Comparison of ENCODE assay signal across 1 cellular context in the genomic region with DNA sequence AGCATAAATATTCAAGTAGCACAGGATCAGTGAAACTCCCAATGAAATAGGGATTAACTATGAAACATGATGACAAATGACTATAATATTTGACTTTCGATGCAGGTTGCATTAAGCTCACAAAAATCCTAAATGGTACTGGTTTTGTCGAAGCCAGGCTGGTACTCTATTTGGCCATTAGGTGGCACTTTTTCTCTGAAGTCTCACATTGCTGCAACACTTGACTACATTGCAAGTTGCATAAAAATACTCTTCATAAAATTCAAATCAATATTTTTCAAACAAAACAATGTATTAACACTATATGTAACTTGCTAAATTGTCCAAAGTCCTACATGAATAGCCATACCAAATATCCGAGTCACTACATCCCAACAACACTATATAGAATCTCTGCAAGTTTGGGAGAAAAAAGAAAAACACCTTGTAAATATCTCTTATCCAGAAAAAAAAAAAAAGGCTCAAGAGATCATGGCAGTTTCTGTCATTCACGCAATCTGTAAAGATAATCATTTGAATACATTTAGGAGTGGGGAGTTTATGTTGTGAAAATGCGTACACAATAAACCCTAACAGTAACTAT.
TF ChIP-seq lines count a peak whose summit lies in the region.

No MANE protein-coding gene starts in this region.

TF ChIP-seq in SK-N-SH treated with all-trans-retinoic acid at 6 μM for 48 hours, 23 proteins besides CTCF, POLR2A, EP300 and RAD21 (continued from another document):
- TF ChIP-seq, protein P1, sequence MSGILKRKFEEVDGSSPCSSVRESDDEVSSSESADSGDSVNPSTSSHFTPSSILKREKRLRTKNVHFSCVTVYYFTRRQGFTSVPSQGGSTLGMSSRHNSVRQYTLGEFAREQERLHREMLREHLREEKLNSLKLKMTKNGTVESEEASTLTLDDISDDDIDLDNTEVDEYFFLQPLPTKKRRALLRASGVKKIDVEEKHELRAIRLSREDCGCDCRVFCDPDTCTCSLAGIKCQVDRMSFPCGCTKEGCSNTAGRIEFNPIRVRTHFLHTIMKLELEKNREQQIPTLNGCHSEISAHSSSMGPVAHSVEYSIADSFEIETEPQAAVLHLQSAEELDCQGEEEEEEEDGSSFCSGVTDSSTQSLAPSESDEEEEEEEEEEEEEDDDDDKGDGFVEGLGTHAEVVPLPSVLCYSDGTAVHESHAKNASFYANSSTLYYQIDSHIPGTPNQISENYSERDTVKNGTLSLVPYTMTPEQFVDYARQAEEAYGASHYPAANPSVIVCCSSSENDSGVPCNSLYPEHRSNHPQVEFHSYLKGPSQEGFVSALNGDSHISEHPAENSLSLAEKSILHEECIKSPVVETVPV (CRISPR knock-in tag; IDR thresholded peaks at IDR 0.05) = no peak
- no peak for TF ChIP-seq ESRRG (CRISPR knock-in tag; IDR thresholded peaks at IDR 0.05)
- TF ChIP-seq TCF4 (CRISPR knock-in tag; IDR thresholded peaks at IDR 0.05; ENCODE audit: borderline replicate concordance) = no peak
TF ChIP-seq in SK-N-SH treated with all-trans-retinoic acid at 6 μM for 48 hours: peak in this region for 0.
